In the genomic region with DNA sequence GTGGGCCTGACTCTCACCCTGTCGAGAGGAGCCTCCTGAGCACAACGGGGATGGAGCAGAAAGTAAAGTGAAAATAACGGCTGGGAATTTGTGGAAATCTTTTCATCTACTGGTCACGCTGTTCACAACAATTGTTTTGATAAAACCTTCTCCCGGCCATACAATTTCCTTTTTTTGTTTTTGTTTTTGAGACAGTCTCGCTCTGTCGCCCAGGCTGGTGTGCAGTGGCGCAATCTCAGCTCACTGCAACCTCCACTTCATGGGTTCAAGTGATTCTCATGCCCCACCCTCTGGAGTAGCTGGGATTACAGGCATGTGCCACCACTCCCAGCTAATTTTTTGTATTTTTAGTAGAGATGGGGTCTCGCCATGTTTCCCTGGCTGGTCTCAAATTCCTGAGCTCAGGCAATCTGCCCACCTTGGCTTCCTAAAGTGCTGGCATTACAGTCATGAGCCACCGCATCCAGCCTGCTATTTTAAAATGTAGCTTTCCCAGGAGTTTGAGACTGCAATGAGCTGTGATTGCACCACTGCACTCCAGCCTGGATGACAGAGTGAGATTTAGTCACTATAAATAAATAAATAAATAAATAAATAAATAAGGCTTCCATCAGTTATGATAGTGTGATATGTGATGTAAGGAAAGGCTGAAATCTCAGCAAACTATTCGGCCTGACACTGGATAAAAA, we compare ENCODE assay signal across 14 cellular contexts.
DNase-seq lines count a peak whose midpoint lies in the region; ATAC-seq, FAIRE-seq and TF ChIP-seq lines count a peak whose summit lies in the region.
"Had no signal": no experiment of that assay in that cellular context is flagged by ENCODE, and none has a peak within 500 bp of the region (broad histone marks: within the 10 kb centered on the region; RNA-seq: fewer than 3 reads in every experiment).

No MANE protein-coding gene starts in this region.

- H3K36me3 Mint-ChIP-seq in activated CD4-positive, alpha-beta T cell treated with anti-CD3 and anti-CD28 coated beads for 36 hours (ENCODE audit: low read depth): no peaks in the 10 kb centered on the region
- peaks cover 3% of the 10 kb centered on the region for H3K36me3 Mint-ChIP-seq in activated CD4-positive, alpha-beta memory T cell treated with anti-CD3 and anti-CD28 coated beads, Interleukin-2, amount 10 ng/mL, durations not matched to agents 7 days and 5 days (ENCODE audit: low read depth)
- H3K36me3 Mint-ChIP-seq in naive thymus-derived CD8-positive, alpha-beta T cell: no peaks in the 10 kb centered on the region

- H3K27ac ChIP-seq in gastrocnemius medialis: no peak overlapping the region

- H3K4me3 Mint-ChIP-seq in activated CD4-positive, alpha-beta T cell treated with anti-CD3 and anti-CD28 coated beads for 36 hours: peak overlapping the region; percentile 36
- peak overlapping the region; percentile 28 for H3K4me3 Mint-ChIP-seq in activated CD4-positive, alpha-beta memory T cell treated with anti-CD3 and anti-CD28 coated beads, Interleukin-2, amount 10 ng/mL, durations not matched to agents 7 days and 5 days
- peak overlapping the region in 9 of 10 donors; percentile 38 to 78 (median 61) for H3K4me3 Mint-ChIP-seq in naive thymus-derived CD8-positive, alpha-beta T cell

- no peaks in the 10 kb centered on the region for H3K4me1 ChIP-seq in gastrocnemius medialis

- H3K27ac Mint-ChIP-seq in activated CD4-positive, alpha-beta T cell treated with anti-CD3 and anti-CD28 coated beads for 36 hours: peak overlapping the region; percentile 52
- H3K27ac Mint-ChIP-seq in activated CD4-positive, alpha-beta memory T cell treated with anti-CD3 and anti-CD28 coated beads, Interleukin-2, amount 10 ng/mL, durations not matched to agents 7 days and 5 days: peak overlapping the region; percentile 65
- H3K27ac Mint-ChIP-seq in naive thymus-derived CD8-positive, alpha-beta T cell: peak overlapping the region in 5 of 10 donors; percentile 16 to 61 (median 29)

- CTCF ChIA-PET in activated CD4-positive, alpha-beta T cell treated with anti-CD3 and anti-CD28 coated beads for 36 hours (lab: Charles Lee): interaction anchor here (0.6 to 1.2 kb wide), 5 partner anchors 10 to 1289 kb away, joined by 3 to 4 read pairs (median 3); no protein-coding TSS in a partner anchor
- CTCF ChIA-PET in activated CD4-positive, alpha-beta memory T cell treated with anti-CD3 and anti-CD28 coated beads, Interleukin-2, amount 10 ng/mL, durations not matched to agents 7 days and 5 days (lab: Charles Lee): no interaction called here

- peaks cover 33% of the 10 kb centered on the region for H3K4me1 Mint-ChIP-seq in activated CD4-positive, alpha-beta T cell treated with anti-CD3 and anti-CD28 coated beads for 36 hours
- peaks cover 25% of the 10 kb centered on the region for H3K4me1 Mint-ChIP-seq in activated CD4-positive, alpha-beta memory T cell treated with anti-CD3 and anti-CD28 coated beads, Interleukin-2, amount 10 ng/mL, durations not matched to agents 7 days and 5 days
- peaks cover 9 to 52% (median 39%) of the 10 kb centered on the region in 4 donors for H3K4me1 Mint-ChIP-seq in naive thymus-derived CD8-positive, alpha-beta T cell

- no peaks in the 10 kb centered on the region for H3K27me3 ChIP-seq in gastrocnemius medialis
- H3K27me3 ChIP-seq: transverse colon had no signal

- no peak for TF ChIP-seq CTCF in gastrocnemius medialis (IDR thresholded peaks at IDR 0.05 in 4 of 5, conservative IDR thresholded peaks at IDR 0.05 in 1 of 5)

- H3K36me3 ChIP-seq in gastrocnemius medialis: no peaks in the 10 kb centered on the region
- H3K36me3 ChIP-seq: transverse colon had no signal

- no peaks in the 10 kb centered on the region for H3K9me3 Mint-ChIP-seq in activated CD4-positive, alpha-beta T cell treated with anti-CD3 and anti-CD28 coated beads for 36 hours (ENCODE audit: low read depth)
- peaks cover 3% of the 10 kb centered on the region for H3K9me3 Mint-ChIP-seq in activated CD4-positive, alpha-beta memory T cell treated with anti-CD3 and anti-CD28 coated beads, Interleukin-2, amount 10 ng/mL, durations not matched to agents 7 days and 5 days
- H3K9me3 Mint-ChIP-seq in naive thymus-derived CD8-positive, alpha-beta T cell: peaks cover 0 to 2% (median 0%) of the 10 kb centered on the region in 9 donors

- intact Hi-C loops in activated CD4-positive, alpha-beta T cell treated with anti-CD3 and anti-CD28 coated beads for 36 hours (cut with DNase I, micrococcal nuclease): no loop called here
- intact Hi-C loops in gastrocnemius medialis (cut with DNase I; ENCODE audit: low total_unique reads): no loop called here

- in situ Hi-C loops in gastrocnemius medialis (cut with MboI; ENCODE audit: low sequenced_read_pairs in 4 of 4): no loop called here

- TF ChIP-seq POLR2A in H54 (IDR thresholded peaks at IDR 0.05; ENCODE audit: low read depth, low read length) (no peak), gastrocnemius medialis (IDR thresholded peaks at IDR 0.05) (no peak)

- no peak overlapping the region for H3K4me3 ChIP-seq in gastrocnemius medialis
- H3K4me3 ChIP-seq: transverse colon had no signal

- H3K27me3 Mint-ChIP-seq in activated CD4-positive, alpha-beta T cell treated with anti-CD3 and anti-CD28 coated beads for 36 hours: no peaks in the 10 kb centered on the region
- H3K27me3 Mint-ChIP-seq in activated CD4-positive, alpha-beta memory T cell treated with anti-CD3 and anti-CD28 coated beads, Interleukin-2, amount 10 ng/mL, durations not matched to agents 7 days and 5 days: no peaks in the 10 kb centered on the region
- H3K27me3 Mint-ChIP-seq in naive thymus-derived CD8-positive, alpha-beta T cell: no peaks in the 10 kb centered on the region

- FAIRE-seq in H54 (lab: Jason Lieb, UNC): peak; percentile 38
- FAIRE-seq: A204.1, HTR-8/SVneo, TTC549 had no signal

- no peak for DNase-seq in activated CD4-positive, alpha-beta T cell treated with anti-CD3 and anti-CD28 coated beads for 36 hours
- no peak for DNase-seq in activated CD4-positive, alpha-beta T cell treated with anti-CD3 and anti-CD28 coated beads, Interleukin-2, amount 50 U/mL, for 1 hour
- no peak for DNase-seq in H54 (ENCODE audit: insufficient read length, low spot score)
- no peak for DNase-seq in activated CD4-positive, alpha-beta memory T cell treated with anti-CD3 and anti-CD28 coated beads, Interleukin-2, amount 10 ng/mL, durations not matched to agents 7 days and 5 days
- DNase-seq in naive thymus-derived CD8-positive, alpha-beta T cell: no peak
- DNase-seq in gastrocnemius medialis: no peak
- no peak for DNase-seq in RKO (ENCODE audit: low spot score)
- DNase-seq: Calu3, NCI-H446 treated with DMSO at 0.1 percent for 48 hours, transverse colon had no signal

- POLR2A ChIA-PET in activated CD4-positive, alpha-beta T cell treated with anti-CD3 and anti-CD28 coated beads for 36 hours (lab: Charles Lee): no interaction called here
- POLR2A ChIA-PET in activated CD4-positive, alpha-beta memory T cell treated with anti-CD3 and anti-CD28 coated beads, Interleukin-2, amount 10 ng/mL, durations not matched to agents 7 days and 5 days (lab: Charles Lee): interaction anchor here (1.0 to 1.3 kb wide), 3 partner anchors 22 to 75 kb away, joined by 3 to 5 read pairs (median 3); no protein-coding TSS in a partner anchor
- POLR2A ChIA-PET in naive thymus-derived CD8-positive, alpha-beta T cell (lab: Charles Lee): interaction anchor here (0.6 to 1.7 kb wide), 6 partner anchors 9 to 75 kb away, joined by 3 to 7 read pairs (median 4); no protein-coding TSS in a partner anchor

- H3K9me3 ChIP-seq in gastrocnemius medialis: no peaks in the 10 kb centered on the region
- H3K9me3 ChIP-seq: transverse colon had no signal

- no peak for ATAC-seq in activated CD4-positive, alpha-beta T cell treated with anti-CD3 and anti-CD28 coated beads for 36 hours
- no peak for ATAC-seq in naive thymus-derived CD8-positive, alpha-beta T cell
- ATAC-seq in gastrocnemius medialis (no peak), HG02588 (IDR thresholded peaks at IDR 0.05; ENCODE audit: unreplicated experiment) (no peak)
